9 cellular contexts compared by ENCODE assay signal in the genomic region with DNA sequence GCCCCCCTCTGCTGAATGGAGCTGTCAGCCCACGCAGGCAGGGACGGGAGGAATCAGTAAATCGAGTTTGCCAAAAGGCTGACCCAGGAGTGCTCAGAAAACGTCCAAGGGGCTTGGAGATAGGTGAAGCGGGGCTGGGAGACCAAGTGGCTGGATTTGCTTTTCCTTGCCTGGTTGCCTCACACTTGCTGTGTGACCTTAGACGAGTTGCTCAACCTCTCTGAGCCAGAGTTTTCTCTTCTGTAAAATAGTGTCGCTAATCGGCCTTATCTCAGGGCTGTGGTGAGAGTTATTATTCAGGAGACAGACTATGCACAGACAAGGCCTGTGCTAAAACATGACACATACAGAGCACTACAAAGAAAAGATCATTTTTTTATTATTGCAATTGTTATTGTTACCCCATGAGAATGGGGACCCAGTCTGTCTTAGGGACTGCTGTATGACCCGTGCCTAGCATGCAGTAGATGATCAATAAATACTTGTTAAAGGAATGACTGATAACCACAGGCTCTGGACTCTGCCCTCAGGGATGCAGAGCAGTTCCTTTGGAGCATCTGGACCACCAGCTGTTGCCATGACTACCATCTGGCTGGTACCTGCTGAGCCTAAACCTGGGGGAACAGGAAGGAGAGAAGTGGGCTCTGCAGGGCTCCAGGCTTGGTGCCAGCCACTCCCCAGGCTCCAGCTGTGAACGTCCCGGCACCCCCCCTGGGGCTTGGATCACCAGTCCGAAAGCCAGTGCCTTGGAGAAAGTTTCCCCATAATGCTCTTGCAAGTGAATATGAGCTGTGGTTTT. TPM values are rescaled to one million over a fixed set of nuclear protein-coding genes. Genes with fewer than 3 reads are reported as not detected.
DNase-seq lines count a peak whose midpoint lies in the region; ATAC-seq and TF ChIP-seq lines count a peak whose summit lies in the region.
"Had no signal": no experiment of that assay in that cellular context is flagged by ENCODE, and none has a peak within 500 bp of the region (broad histone marks: within the 10 kb centered on the region; RNA-seq: fewer than 3 reads in every experiment).

No MANE protein-coding gene starts in this region.

- H3K4me1 ChIP-seq in cardiac muscle cell (ENCODE audit: low read depth) = peaks cover 6% of the 10 kb centered on the region
- H3K4me1 ChIP-seq in urinary bladder (ENCODE audit: insufficient read depth) = no peaks in the 10 kb centered on the region

- TF ChIP-seq CTCF in cardiac muscle cell (IDR thresholded peaks at IDR 0.05; ENCODE audit: low read depth, low read length) (no peak), kidney epithelial cell (IDR thresholded peaks at IDR 0.05; ENCODE audit: insufficient read depth, low read length, poor library complexity, severe bottlenecking) (no peak)

- no peak for ATAC-seq in left cardiac atrium
- peak in 1 of 2 donors; percentile 8 for ATAC-seq in activated T-cell treated with anti-CD3 and anti-CD28 coated beads, Interleukin-2, amount 50 U/mL, for 72 hours (replicated peaks in 1 of 2)
- no peak for ATAC-seq in GM21737 (IDR thresholded peaks at IDR 0.05; ENCODE audit: unreplicated experiment)

- peak overlapping the region; percentile 61 to 67 for H3K4me3 Mint-ChIP-seq in activated T-cell treated with anti-CD3 and anti-CD28 coated beads, Interleukin-2, amount 50 U/mL, for 72 hours

- H3K4me1 Mint-ChIP-seq in activated T-cell treated with anti-CD3 and anti-CD28 coated beads, Interleukin-2, amount 50 U/mL, for 72 hours (ENCODE audit: low read depth) = peaks cover 15% of the 10 kb centered on the region

- peaks cover 33% of the 10 kb centered on the region for H3K27me3 ChIP-seq in cardiac muscle cell
- H3K27me3 ChIP-seq in kidney epithelial cell (ENCODE audit: control insufficient read depth, insufficient read depth, low read length) = peaks cover 29% of the 10 kb centered on the region

- H3K27ac Mint-ChIP-seq in activated T-cell treated with anti-CD3 and anti-CD28 coated beads, Interleukin-2, amount 50 U/mL, for 72 hours = no peak overlapping the region

- no peaks in the 10 kb centered on the region for H3K9me3 Mint-ChIP-seq in activated T-cell treated with anti-CD3 and anti-CD28 coated beads, Interleukin-2, amount 50 U/mL, for 72 hours

- H3K27me3 Mint-ChIP-seq in activated T-cell treated with anti-CD3 and anti-CD28 coated beads, Interleukin-2, amount 50 U/mL, for 72 hours (ENCODE audit: low read depth) = peaks cover 53% of the 10 kb centered on the region

- WGBS in urinary bladder = 28% methylated on average over 12 of the region's 12 CpGs

- DNase-seq in cardiac muscle cell (ENCODE audit: low read depth in 1 of 2, low spot score in 1 of 2) (no peak), left cardiac atrium (no peak), kidney epithelial cell (ENCODE audit: low read depth) (no peak), epidermal melanocyte (ENCODE audit: insufficient read length, low spot score) (no peak), SKM-1 treated with dmso at 0.1 percent for 144 hours (lab: John Stamatoyannopoulos, UW; ENCODE audit: unreplicated experiment) (no peak)
- DNase-seq in activated T-cell treated with anti-CD3 and anti-CD28 coated beads, Interleukin-2, amount 50 U/mL, for 72 hours = no peak

- H3K27ac ChIP-seq in cardiac muscle cell (no peak overlapping the region), urinary bladder (ENCODE audit: low read depth) (no peak overlapping the region)

- intact Hi-C loops in left cardiac atrium (cut with DNase I) = loop anchor here (2.0 kb wide), 1 partner anchor 120 kb away; no protein-coding TSS in a partner anchor

- H3K4me3 ChIP-seq in cardiac muscle cell (peak overlapping the region; percentile 37), kidney epithelial cell (ENCODE audit: low read depth, low read length) (peak overlapping the region; percentile 39), urinary bladder (ENCODE audit: low read depth, low read length) (peak overlapping the region; percentile 42)

- peaks cover 0 to 1% of the 10 kb centered on the region in 2 donors for H3K36me3 Mint-ChIP-seq in activated T-cell treated with anti-CD3 and anti-CD28 coated beads, Interleukin-2, amount 50 U/mL, for 72 hours (ENCODE audit: insufficient read depth in 2 of 2)

- H3K36me3 ChIP-seq in cardiac muscle cell (no peaks in the 10 kb centered on the region), kidney epithelial cell (ENCODE audit: control insufficient read depth, insufficient read depth, low read length) (no peaks in the 10 kb centered on the region), urinary bladder (ENCODE audit: insufficient read depth) (no peaks in the 10 kb centered on the region)

- H3K9me3 ChIP-seq in cardiac muscle cell (ENCODE audit: low read depth) = no peaks in the 10 kb centered on the region

RNA-seq across cellular contexts. Expression of gene KCNK15, which starts 0.9 kb away (rescaled TPM):
- total RNA-seq in cardiac muscle cell = 0.07 TPM in 1 of 2 replicates, not detected in the other
- 0.32 TPM in 1 of 2 replicates, not detected in the other for polyA plus RNA-seq in cardiac muscle cell
- total RNA-seq in left cardiac atrium = 1 to 10 TPM; 2.2 to 2.6 TPM
- under 1 TPM; 0.48 to 0.63 TPM for total RNA-seq in activated T-cell treated with anti-CD3 and anti-CD28 coated beads, Interleukin-2, amount 50 U/mL, for 72 hours
- 2.5 and 2.8 TPM in 2 replicates for total RNA-seq in kidney epithelial cell
- 0.21 TPM for total RNA-seq in urinary bladder
- polyA plus RNA-seq in urinary bladder = 0.67 TPM
- total RNA-seq: temporal lobe had no signal

RNA-seq across cellular contexts. Expression of gene CCN5, which starts 31.4 kb away (rescaled TPM):
- total RNA-seq in cardiac muscle cell (not detected in 2 replicates), left cardiac atrium (10 to 100 TPM; 25.1 to 63.6 TPM), kidney epithelial cell (not detected in 2 replicates), urinary bladder (not detected)
- polyA plus RNA-seq in cardiac muscle cell (0.20 TPM in 1 of 2 replicates, not detected in the other), urinary bladder (20.8 TPM)
- total RNA-seq in activated T-cell treated with anti-CD3 and anti-CD28 coated beads, Interleukin-2, amount 50 U/mL, for 72 hours = not detected
- total RNA-seq: temporal lobe had no signal

Comparison
In these comparisons a context has a peak if more than half of its experiments do, and no peak if none do; other contexts are left out.
1. RNA of gene CCN5, which starts 31.4 kb away (total RNA-seq): 25.1 to 63.6 TPM in left cardiac atrium; not detected in urinary bladder (single experiment), not detected in cardiac muscle cell, not detected in activated T-cell treated with anti-CD3 and anti-CD28 coated beads, Interleukin-2, amount 50 U/mL, for 72 hours and not detected in kidney epithelial cell; every median in the first group is over 10 times any median in the second.
2. Peak in every context shown above with its lines, with median percentiles within 50 percentile points of each other: H3K4me3 ChIP-seq.